In the genomic region with DNA sequence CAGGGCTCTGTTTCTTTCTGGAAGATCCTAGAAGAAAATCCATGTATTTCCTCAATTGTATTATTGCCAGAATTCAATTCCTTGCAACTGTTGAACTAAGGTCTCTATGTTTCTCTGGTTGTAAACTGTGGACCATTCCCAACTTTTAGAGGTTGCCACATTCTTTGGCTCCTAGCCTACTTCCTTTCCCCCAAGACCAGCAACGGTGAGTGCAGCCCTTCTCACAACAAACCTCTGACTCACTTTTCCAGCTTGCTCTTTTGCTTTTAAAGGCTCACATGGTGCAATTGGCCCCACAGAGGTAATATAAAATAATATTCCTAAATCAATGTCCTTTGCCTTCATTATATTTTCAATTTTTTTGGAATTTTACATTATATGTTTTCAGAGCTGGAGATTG, we compare ENCODE assay signal across 23 cellular contexts.
A peak's percentile ranks its signal among the peaks of the same experiment; 100 is the strongest.
DNase-seq lines count a peak whose midpoint lies in the region; ATAC-seq, FAIRE-seq and TF ChIP-seq lines count a peak whose summit lies in the region.
"Had no signal": no experiment of that assay in that cellular context is flagged by ENCODE, and none has a peak within 500 bp of the region (broad histone marks: within the 10 kb centered on the region; RNA-seq: fewer than 3 reads in every experiment).

No MANE protein-coding gene starts in this region.

- no peak overlapping the region for H3K4me2 ChIP-seq in fibroblast of lung (ENCODE audit: extremely low read depth, insufficient read depth, low read length)
- H3K4me2 ChIP-seq: BLaER1, GM23338 had no signal

- H3K9ac ChIP-seq in fibroblast of lung (ENCODE audit: insufficient read depth, low read length) = no peak overlapping the region
- H3K9ac ChIP-seq: BLaER1 had no signal

- TF ChIP-seq CTCF in RWPE2 (IDR thresholded peaks at IDR 0.05; ENCODE audit: poor library complexity, severe bottlenecking) = no peak
- TF ChIP-seq CTCF in fibroblast of lung (conservative IDR thresholded peaks at IDR 0.05 in 1 of 2, IDR thresholded peaks at IDR 0.05 in 1 of 2; ENCODE audit: low read depth in 1 of 2, low read length in 2 of 2) = no peak
- TF ChIP-seq CTCF in retinal pigment epithelial cell (conservative IDR thresholded peaks at IDR 0.05; ENCODE audit: low read depth, low read length) = no peak

- no peak for DNase-seq in H54 (ENCODE audit: insufficient read length, low spot score)
- no peak for DNase-seq in RWPE2 (ENCODE audit: low spot score)
- DNase-seq in fibroblast of lung (ENCODE audit: low read depth in 2 of 2) = peak; percentile 56 to 66
- peak; percentile 28 for DNase-seq in retinal pigment epithelial cell (ENCODE audit: low read depth)
- no peak for DNase-seq in NCI-H146 treated with DMSO at 0.1 percent for 48 hours (lab: John Stamatoyannopoulos, UW; ENCODE audit: unreplicated experiment)
- no peak for DNase-seq in RPMI8226
- DNase-seq: activated CD4-positive, alpha-beta T cell treated with anti-CD3 and anti-CD28 coated beads, Interleukin-2, amount 50 U/mL, for 4 hours; activated naive CD4-positive, alpha-beta T cell; activated naive CD8-positive, alpha-beta T cell treated with anti-CD3 and anti-CD28 coated beads, Interleukin-2, amount 50 U/mL, for 24 hours; activated T-cell treated with anti-CD3 and anti-CD28 coated beads, Interleukin-2, amount 50 U/mL, for 72 hours; DMS 273 treated with DMSO at 0.1 percent for 48 hours; dorsolateral prefrontal cortex; hippocampal formation; Kasumi-1; NCI-H1092; NCI-H1694 treated with DMSO at 0.1 percent for 48 hours; testis had no signal

- H3K27ac ChIP-seq in RWPE2 (ENCODE audit: poor library complexity, severe bottlenecking) (no peak overlapping the region), fibroblast of lung (ENCODE audit: insufficient read depth, low read length) (no peak overlapping the region)
- H3K27ac ChIP-seq: BLaER1, dorsolateral prefrontal cortex, SK-N-MC, skin epidermis, testis had no signal

- H3K27me3 ChIP-seq in RWPE2 (ENCODE audit: insufficient read depth, poor library complexity, severe bottlenecking) (no peaks in the 10 kb centered on the region), fibroblast of lung (ENCODE audit: control insufficient read depth, insufficient read depth, low read length) (no peaks in the 10 kb centered on the region)
- H3K27me3 ChIP-seq: BLaER1, dorsolateral prefrontal cortex, testis had no signal

- TF ChIP-seq POLR2A in H54 (IDR thresholded peaks at IDR 0.05; ENCODE audit: low read depth, low read length) = no peak

- no peaks in the 10 kb centered on the region for H4K20me1 ChIP-seq in fibroblast of lung (ENCODE audit: control insufficient read depth, extremely low read depth, insufficient read depth, low read length)
- H4K20me1 ChIP-seq: BLaER1 had no signal

- H3K4me3 ChIP-seq in RWPE2 (ENCODE audit: severe bottlenecking) (no peak overlapping the region), fibroblast of lung (replicated peaks in 1 of 4; ENCODE audit: control extremely low read depth in 1 of 4, insufficient read depth in 1 of 4, low read depth in 3 of 4, low read length in 4 of 4) (no peak overlapping the region), retinal pigment epithelial cell (ENCODE audit: low read length) (no peak overlapping the region)
- H3K4me3 ChIP-seq: BLaER1, dorsolateral prefrontal cortex, GM12878, GM23338, SK-N-MC, skin epidermis, testis had no signal

- no peaks in the 10 kb centered on the region for H3K9me3 ChIP-seq in RWPE2 (ENCODE audit: severe bottlenecking)
- H3K9me3 ChIP-seq in fibroblast of lung (ENCODE audit: control insufficient read depth, insufficient read depth, low read depth, low read length) = no peaks in the 10 kb centered on the region
- H3K9me3 ChIP-seq: BLaER1, testis had no signal

- H3K36me3 ChIP-seq in RWPE2 (ENCODE audit: low read depth) (no peaks in the 10 kb centered on the region), fibroblast of lung (ENCODE audit: control insufficient read depth, insufficient read depth, low read length) (no peaks in the 10 kb centered on the region)
- H3K36me3 ChIP-seq: BLaER1 had no signal

- peak; percentile 59; the same call in 2 of the 3 replicates for ATAC-seq in RWPE2 (ENCODE audit: low read depth)
- no peak for ATAC-seq in HG03439 (IDR thresholded peaks at IDR 0.05; ENCODE audit: unreplicated experiment)
- ATAC-seq: activated naive CD8-positive, alpha-beta T cell treated with anti-CD3 and anti-CD28 coated beads, Interleukin-2, amount 50 U/mL, for 24 hours; activated T-cell treated with anti-CD3 and anti-CD28 coated beads, Interleukin-2, amount 50 U/mL, for 72 hours; GM12878; GM23338 had no signal

- FAIRE-seq in H54 (lab: Jason Lieb, UNC) = peak; percentile 95
- FAIRE-seq: GM12878 had no signal

- H3K4me1 ChIP-seq in RWPE2 (ENCODE audit: insufficient read depth, poor library complexity, severe bottlenecking) (no peaks in the 10 kb centered on the region), fibroblast of lung (ENCODE audit: control insufficient read depth, extremely low read depth, insufficient read depth, low read length) (no peaks in the 10 kb centered on the region)
- H3K4me1 ChIP-seq: BLaER1, testis had no signal

- H3K79me2 ChIP-seq in fibroblast of lung (ENCODE audit: control insufficient read depth, insufficient read depth, low read length) = no peaks in the 10 kb centered on the region

- H2AFZ ChIP-seq in fibroblast of lung (ENCODE audit: low read length) = no peak overlapping the region
- H2AFZ ChIP-seq: GM23338 had no signal

Comparison
In these comparisons a context has a peak if more than half of its experiments do, and no peak if none do; other contexts are left out.
1. DNase-seq: peak in fibroblast of lung (2 of 2) and retinal pigment epithelial cell (single experiment); none in H54 (single experiment), RWPE2 (single experiment), NCI-H146 treated with DMSO at 0.1 percent for 48 hours (single experiment) and RPMI8226 (single experiment).